ENCODE assay signal across 14 cellular contexts in the genomic region with DNA sequence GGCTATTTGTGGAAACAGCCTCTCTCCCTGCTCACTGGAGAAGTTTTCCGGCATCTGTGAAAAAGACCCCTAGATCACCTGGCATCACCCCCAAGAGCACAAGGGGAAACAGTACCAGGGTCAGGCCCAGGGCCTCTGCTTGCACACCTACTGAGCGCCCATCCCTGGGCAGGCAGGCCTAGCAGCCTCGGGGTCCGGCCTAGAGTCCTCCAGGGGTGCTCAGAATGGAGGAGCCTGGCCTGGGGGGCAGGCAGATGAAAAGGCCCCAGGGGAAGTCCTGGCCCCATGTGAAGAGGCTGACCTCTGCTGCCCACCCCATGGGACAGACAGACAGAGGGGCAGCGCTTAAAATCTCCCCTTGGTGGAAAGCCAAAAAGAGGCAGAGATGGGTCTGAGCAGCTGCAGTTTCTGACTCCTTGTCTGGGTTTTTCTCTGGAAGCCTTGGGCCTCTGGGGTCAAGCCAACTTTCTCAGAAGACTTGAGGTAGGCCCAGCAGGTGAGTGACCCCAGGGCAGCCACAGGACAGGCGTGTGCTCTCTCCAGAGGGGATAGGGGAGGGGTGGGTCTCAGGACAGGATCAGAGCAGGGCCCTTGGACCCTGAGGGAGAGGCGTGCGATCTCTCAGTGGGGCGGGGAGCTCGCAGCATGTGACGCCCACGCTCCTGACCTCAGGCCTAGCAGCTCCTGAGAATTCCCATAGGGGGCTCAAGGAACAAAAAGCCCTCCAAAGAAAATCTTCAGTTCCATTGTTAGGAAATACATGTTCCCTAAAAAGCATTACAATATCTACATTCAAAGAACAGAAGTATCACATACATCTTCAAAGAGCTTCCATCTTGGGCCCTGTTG. TPM values are rescaled to one million over a fixed set of nuclear protein-coding genes. Genes with fewer than 3 reads are reported as not detected.
DNase-seq lines count a peak whose midpoint lies in the region; ATAC-seq and TF ChIP-seq lines count a peak whose summit lies in the region.
"Had no signal": no experiment of that assay in that cellular context is flagged by ENCODE, and none has a peak within 500 bp of the region (broad histone marks: within the 10 kb centered on the region; RNA-seq: fewer than 3 reads in every experiment).

No MANE protein-coding gene starts in this region.

- H3K36me3 ChIP-seq in cardiac muscle cell = no peaks in the 10 kb centered on the region
- peaks cover 8 to 14% of the 10 kb centered on the region in 2 experiments for H3K36me3 ChIP-seq in trophoblast cell (ENCODE audit: control insufficient read depth in 1 of 2, insufficient read depth in 2 of 2, low read length in 2 of 2)
- no peaks in the 10 kb centered on the region for H3K36me3 ChIP-seq in aorta (ENCODE audit: control insufficient read depth in 1 of 2, insufficient read depth in 2 of 2, low read length in 1 of 2)

- H3K27me3 ChIP-seq in cardiac muscle cell (no peaks in the 10 kb centered on the region), trophoblast cell (ENCODE audit: insufficient read depth, low read length) (no peaks in the 10 kb centered on the region), aorta (ENCODE audit: control insufficient read depth in 1 of 2, insufficient read depth in 2 of 2, low read length in 1 of 2) (no peaks in the 10 kb centered on the region)

- peak overlapping the region; percentile 73 for H2BK12ac ChIP-seq in trophoblast cell (ENCODE audit: low read length)

- ATAC-seq in natural killer cell treated with Interleukin-12 subunit alpha and Interleukin-12 subunit beta and Interleukin-15 and Interleukin-18, amount 100 ng/mL, for 72 hours = no peak
- no peak for ATAC-seq in natural killer cell
- ATAC-seq in aorta (ENCODE audit: low FRiP score) = no peak
- no peak for ATAC-seq in HG03097 (IDR thresholded peaks at IDR 0.05; ENCODE audit: low FRiP score, unreplicated experiment)
- ATAC-seq in HG03159 (IDR thresholded peaks at IDR 0.05; ENCODE audit: unreplicated experiment) = no peak
- ATAC-seq: activated CD8-positive, alpha-beta T cell treated with anti-CD3 and anti-CD28 coated beads for 36 hours; stimulated activated naive B cell treated with anti-CD40 and anti-IgM and Interleukin-4, amounts not matched to agents 10 μg/mL and 1 μg/mL and 100 μg/mL, for 72 hours had no signal

- H3K14ac ChIP-seq in trophoblast cell (ENCODE audit: low read length) = peak overlapping the region; percentile 75

- no peak overlapping the region for H3K4me3 Mint-ChIP-seq in natural killer cell treated with Interleukin-12 subunit alpha and Interleukin-12 subunit beta and Interleukin-15 and Interleukin-18, amount 100 ng/mL, for 72 hours
- no peak overlapping the region for H3K4me3 Mint-ChIP-seq in natural killer cell
- H3K4me3 Mint-ChIP-seq: activated CD8-positive, alpha-beta T cell treated with anti-CD3 and anti-CD28 coated beads for 36 hours; activated naive CD8-positive, alpha-beta T cell treated with anti-CD3 and anti-CD28 coated beads, Interleukin-2, amount 10 ng/mL, durations not matched to agents 7 days and 5 days; stimulated activated naive B cell treated with anti-CD40 and anti-IgM and Interleukin-4, amounts not matched to agents 10 μg/mL and 1 μg/mL and 100 μg/mL, for 72 hours had no signal

- H3K79me1 ChIP-seq in trophoblast cell (ENCODE audit: low read length) = peaks cover 9% of the 10 kb centered on the region

- intact Hi-C loops in natural killer cell (cut with micrococcal nuclease) = no loop called here
- intact Hi-C loops in aorta (cut with DNase I) = loop anchor here (1.0 to 2.0 kb wide), 2 partner anchors 34 to 44 kb away; no protein-coding TSS in a partner anchor

- H3K79me2 ChIP-seq in trophoblast cell (ENCODE audit: control insufficient read depth, insufficient read depth, low read length, poor library complexity) = peaks cover 4% of the 10 kb centered on the region

- H3K4me1 ChIP-seq in cardiac muscle cell (ENCODE audit: low read depth) (peaks cover 69% of the 10 kb centered on the region), trophoblast cell (ENCODE audit: control insufficient read depth in 1 of 2, insufficient read depth in 2 of 2, low read length in 2 of 2) (peaks cover 44 to 45% of the 10 kb centered on the region in 2 experiments), aorta (ENCODE audit: control insufficient read depth in 1 of 2, insufficient read depth in 2 of 2, low read length in 2 of 2) (peaks cover 0 to 3% of the 10 kb centered on the region in 2 donors)

- H4K91ac ChIP-seq in trophoblast cell (ENCODE audit: low read depth, low read length) = peak overlapping the region; percentile 80

- peak overlapping the region; percentile 83 for H3K27ac ChIP-seq in cardiac muscle cell
- peak overlapping the region; percentile 69 for H3K27ac ChIP-seq in trophoblast cell (ENCODE audit: low read depth, low read length)
- H3K27ac ChIP-seq in aorta (ENCODE audit: low read depth in 1 of 2, low read length in 2 of 2) = peak overlapping the region; percentile 96 to 100

- no peak overlapping the region for H3K23ac ChIP-seq in trophoblast cell (ENCODE audit: low read length)

- H3K4me2 ChIP-seq in trophoblast cell (ENCODE audit: low read length) = no peak overlapping the region

- no peaks in the 10 kb centered on the region for H3K27me3 Mint-ChIP-seq in natural killer cell treated with Interleukin-12 subunit alpha and Interleukin-12 subunit beta and Interleukin-15 and Interleukin-18, amount 100 ng/mL, for 72 hours
- H3K27me3 Mint-ChIP-seq in natural killer cell (ENCODE audit: low read depth in 2 of 2) = no peaks in the 10 kb centered on the region
- H3K27me3 Mint-ChIP-seq: activated CD8-positive, alpha-beta T cell treated with anti-CD3 and anti-CD28 coated beads for 36 hours; activated naive CD8-positive, alpha-beta T cell treated with anti-CD3 and anti-CD28 coated beads, Interleukin-2, amount 10 ng/mL, durations not matched to agents 7 days and 5 days; stimulated activated naive B cell treated with anti-CD40 and anti-IgM and Interleukin-4, amounts not matched to agents 10 μg/mL and 1 μg/mL and 100 μg/mL, for 72 hours had no signal

- no peak overlapping the region for H2AFZ ChIP-seq in trophoblast cell (ENCODE audit: insufficient read depth, low read length, poor library complexity)

- no peak overlapping the region for H3K27ac Mint-ChIP-seq in natural killer cell treated with Interleukin-12 subunit alpha and Interleukin-12 subunit beta and Interleukin-15 and Interleukin-18, amount 100 ng/mL, for 72 hours
- H3K27ac Mint-ChIP-seq in natural killer cell = no peak overlapping the region
- H3K27ac Mint-ChIP-seq: activated CD8-positive, alpha-beta T cell treated with anti-CD3 and anti-CD28 coated beads for 36 hours; activated naive CD8-positive, alpha-beta T cell treated with anti-CD3 and anti-CD28 coated beads, Interleukin-2, amount 10 ng/mL, durations not matched to agents 7 days and 5 days had no signal

- peak overlapping the region; percentile 75 for H2BK120ac ChIP-seq in trophoblast cell (ENCODE audit: insufficient read depth, low read length, poor library complexity)

- H3K4me3 ChIP-seq in cardiac muscle cell (no peak overlapping the region), trophoblast cell (ENCODE audit: low read depth, low read length) (no peak overlapping the region), aorta (ENCODE audit: low read length in 2 of 2) (no peak overlapping the region)
- H3K4me3 ChIP-seq: lung had no signal

- WGBS in trophoblast cell (ENCODE audit: extremely low coverage, insufficient coverage, insufficient read length) = no CpG with 5 or more reads among the region's 12 CpGs
- 73% methylated on average over 12 of the region's 12 CpGs for WGBS in aorta, 2 donors

- peak overlapping the region; percentile 22 for H2BK5ac ChIP-seq in trophoblast cell (ENCODE audit: low read depth, low read length, poor library complexity)

- H3K18ac ChIP-seq in trophoblast cell (ENCODE audit: low read length) = peak overlapping the region; percentile 49

- H4K8ac ChIP-seq in trophoblast cell (ENCODE audit: low read depth, low read length) = peak overlapping the region; percentile 64

- no peak for TF ChIP-seq CTCF in natural killer cell (IDR thresholded peaks at IDR 0.05)
- TF ChIP-seq CTCF in cardiac muscle cell (IDR thresholded peaks at IDR 0.05; ENCODE audit: low read depth, low read length) = no peak

- H3K4me1 Mint-ChIP-seq in natural killer cell treated with Interleukin-12 subunit alpha and Interleukin-12 subunit beta and Interleukin-15 and Interleukin-18, amount 100 ng/mL, for 72 hours (ENCODE audit: low read depth in 2 of 2) = peaks cover 21 to 28% of the 10 kb centered on the region in 2 donors
- H3K4me1 Mint-ChIP-seq in natural killer cell = peaks cover 20% of the 10 kb centered on the region in 2 donors

- H3K9ac ChIP-seq in trophoblast cell (ENCODE audit: low read length) = no peak overlapping the region

- peak overlapping the region; percentile 3 for H3K4ac ChIP-seq in trophoblast cell (ENCODE audit: low read depth, low read length)

- H3K9me3 ChIP-seq in cardiac muscle cell (ENCODE audit: low read depth) (no peaks in the 10 kb centered on the region), trophoblast cell (ENCODE audit: insufficient read depth, low read depth, low read length) (peaks cover 3% of the 10 kb centered on the region), aorta (ENCODE audit: control insufficient read depth, low read length) (no peaks in the 10 kb centered on the region)

- H4K12ac ChIP-seq in trophoblast cell (ENCODE audit: low read depth, low read length) = peak overlapping the region; percentile 22

- peak; percentile 20 for DNase-seq in natural killer cell treated with Interleukin-12 subunit alpha and Interleukin-12 subunit beta and Interleukin-15 and Interleukin-18, amount 100 ng/mL, for 72 hours (ENCODE audit: low spot score)
- DNase-seq in natural killer cell (no peak), cardiac muscle cell (ENCODE audit: low read depth in 1 of 2, low spot score in 1 of 2) (peak in 1 of 2 donors; percentile 27), trophoblast cell (no peak), aorta (peak; percentile 45 to 70), NCI-H524 (lab: John Stamatoyannopoulos, UW) (no peak)
- DNase-seq: activated CD8-positive, alpha-beta T cell treated with anti-CD3 and anti-CD28 coated beads for 36 hours; activated naive CD8-positive, alpha-beta T cell treated with anti-CD3 and anti-CD28 coated beads, Interleukin-2, amount 10 ng/mL, durations not matched to agents 7 days and 5 days; DMS79; stimulated activated CD4-positive, alpha-beta T cell treated with anti-CD3 and anti-CD28 coated beads, Interleukin-15, amount 100 ng/mL, for 24 hours; stimulated activated naive B cell treated with anti-CD40 and anti-IgM and Interleukin-4, amounts not matched to agents 10 μg/mL and 1 μg/mL and 100 μg/mL, for 72 hours had no signal

- H2AK5ac ChIP-seq in trophoblast cell (ENCODE audit: low read length) = peak overlapping the region; percentile 73

- H3K36me3 Mint-ChIP-seq in natural killer cell treated with Interleukin-12 subunit alpha and Interleukin-12 subunit beta and Interleukin-15 and Interleukin-18, amount 100 ng/mL, for 72 hours = no peaks in the 10 kb centered on the region
- H3K36me3 Mint-ChIP-seq in natural killer cell = no peaks in the 10 kb centered on the region

- H3K9me3 Mint-ChIP-seq in natural killer cell treated with Interleukin-12 subunit alpha and Interleukin-12 subunit beta and Interleukin-15 and Interleukin-18, amount 100 ng/mL, for 72 hours = no peaks in the 10 kb centered on the region
- H3K9me3 Mint-ChIP-seq in natural killer cell = no peaks in the 10 kb centered on the region
- H3K9me3 Mint-ChIP-seq: activated CD8-positive, alpha-beta T cell treated with anti-CD3 and anti-CD28 coated beads for 36 hours; activated naive CD8-positive, alpha-beta T cell treated with anti-CD3 and anti-CD28 coated beads, Interleukin-2, amount 10 ng/mL, durations not matched to agents 7 days and 5 days; stimulated activated naive B cell treated with anti-CD40 and anti-IgM and Interleukin-4, amounts not matched to agents 10 μg/mL and 1 μg/mL and 100 μg/mL, for 72 hours had no signal

RNA-seq across cellular contexts. Expression of gene DUSP7, which starts 34.5 kb away (rescaled TPM):
- 10 to 100 TPM; 19.4 to 31.0 TPM for total RNA-seq in natural killer cell treated with Interleukin-12 subunit alpha and Interleukin-12 subunit beta and Interleukin-15 and Interleukin-18, amount 100 ng/mL, for 72 hours
- 10 to 100 TPM in 2 of 3 donors, 1 to 10 TPM in 1; 8.7 to 17.4 (median 11.6) TPM for total RNA-seq in natural killer cell
- total RNA-seq in cardiac muscle cell = 32.2 and 39.5 TPM in 2 replicates
- polyA plus RNA-seq in cardiac muscle cell = 7.1 and 13.1 TPM in 2 replicates
- polyA plus RNA-seq in trophoblast cell (2013) = 14.1 and 15.4 TPM in 2 replicates
- 10 to 100 TPM; 36.8 to 54.1 TPM for total RNA-seq in aorta
- polyA plus RNA-seq in aorta = 10 to 100 TPM in 1 of 2 donors, 1 to 10 TPM in 1; 8.8 to 14.4 TPM

Comparison
In these comparisons a context has a peak if more than half of its experiments do, and no peak if none do; other contexts are left out.
1. DNase-seq: peak in natural killer cell treated with Interleukin-12 subunit alpha and Interleukin-12 subunit beta and Interleukin-15 and Interleukin-18, amount 100 ng/mL, for 72 hours (single experiment) and aorta (2 of 2); none in natural killer cell (single experiment), trophoblast cell (0 of 2) and NCI-H524 (0 of 2).
2. Peak in every context shown above with its lines, with median percentiles within 50 percentile points of each other: H3K27ac ChIP-seq.